ENCODE assay signal across 12 cellular contexts in genomic region chr6:131107166-131107565, GRCh38. TPM values are rescaled to one million over a fixed set of nuclear protein-coding genes. Genes with fewer than 3 reads are reported as not detected.
DNase-seq lines count a peak whose midpoint lies in the region; ATAC-seq lines count a peak whose summit lies in the region.
"Had no signal": no experiment of that assay in that cellular context is flagged by ENCODE, and none has a peak within 500 bp of the region (broad histone marks: within the 10 kb centered on the region; RNA-seq: fewer than 3 reads in every experiment).

No MANE protein-coding gene starts in this region.

- intact Hi-C loops in left ventricle myocardium superior (cut with micrococcal nuclease), result no loop called here

- peak; percentile 33 for DNase-seq in 8988T
- DNase-seq in GM23248, result peak; percentile 60
- DNase-seq in adipocyte (ENCODE audit: low read depth), result peak; percentile 59
- DNase-seq in left ventricle myocardium superior, result no peak
- no peak for DNase-seq in effector CD8-positive, alpha-beta T cell (lab: John Stamatoyannopoulos, UW)
- DNase-seq in stimulated activated CD4-positive, alpha-beta T cell treated with anti-CD3 and anti-CD28 coated beads, Interleukin-12 subunit alpha, Interleukin-12 subunit beta, amount 100 ng/mL, for 4 hours, result no peak
- no peak for DNase-seq in Kasumi-1 (lab: John Stamatoyannopoulos, UW)
- DNase-seq: Karpas-422 had no signal

- no peaks in the 10 kb centered on the region for H3K79me2 ChIP-seq in GM23248 (ENCODE audit: insufficient read depth)

- H4K20me1 ChIP-seq in GM23248 (ENCODE audit: insufficient read depth), result no peaks in the 10 kb centered on the region
- H4K20me1 ChIP-seq: BLaER1 had no signal

- no peak overlapping the region for H2AFZ ChIP-seq in GM23248

- H3F3A ChIP-seq in GM23248 (ENCODE audit: insufficient read depth), result peaks cover 9% of the 10 kb centered on the region; the same call in 1 of the 2 replicates

- no peaks in the 10 kb centered on the region for H3K9me2 ChIP-seq in GM23248 (ENCODE audit: insufficient read depth)

- WGBS in GM23248 (ENCODE audit: low coverage in 1 of 2, low lambda C conversion rate in 2 of 2, missing lambda C conversion rate in 2 of 2), 2 experiments, result 90 to 95% methylated on average over 1 of the region's 1 CpG

- ATAC-seq in left ventricle myocardium superior, result peak; percentile 60
- no peak for ATAC-seq in HG03108 (IDR thresholded peaks at IDR 0.05; ENCODE audit: unreplicated experiment)

- H3K9me3 ChIP-seq in GM23248 (ENCODE audit: low read depth), result no peaks in the 10 kb centered on the region
- no peaks in the 10 kb centered on the region for H3K9me3 ChIP-seq in adipocyte (ENCODE audit: control insufficient read depth, low read length)
- H3K9me3 ChIP-seq: BLaER1, suprapubic skin had no signal

- H3K4me1 ChIP-seq in GM23248 (ENCODE audit: insufficient read depth), result peaks cover 16% of the 10 kb centered on the region
- peaks cover 9% of the 10 kb centered on the region for H3K4me1 ChIP-seq in adipocyte (ENCODE audit: control insufficient read depth, insufficient read depth, low read length)
- H3K4me1 ChIP-seq: suprapubic skin had no signal

- H3K27ac ChIP-seq in GM23248, result no peak overlapping the region
- H3K27ac ChIP-seq: BLaER1, suprapubic skin, VCaP had no signal

- H3K4me3 ChIP-seq in GM23248, result no peak overlapping the region
- H3K4me3 ChIP-seq in adipocyte (ENCODE audit: low read length), result no peak overlapping the region
- H3K4me3 ChIP-seq: BLaER1, suprapubic skin had no signal

- H3K9ac ChIP-seq in GM23248, result no peak overlapping the region
- no peak overlapping the region for H3K9ac ChIP-seq in adipocyte (ENCODE audit: low read length)
- H3K9ac ChIP-seq: BLaER1 had no signal

- H3K36me3 ChIP-seq in GM23248 (ENCODE audit: low read depth), result no peaks in the 10 kb centered on the region
- H3K36me3 ChIP-seq in adipocyte (ENCODE audit: control insufficient read depth, insufficient read depth, low read length, severe bottlenecking), result no peaks in the 10 kb centered on the region
- H3K36me3 ChIP-seq: BLaER1, suprapubic skin had no signal

- H3K27me3 ChIP-seq in GM23248 (replicated peaks; ENCODE audit: insufficient read depth) (no peaks in the 10 kb centered on the region), adipocyte (replicated peaks; ENCODE audit: control insufficient read depth, insufficient read depth, low read length) (no peaks in the 10 kb centered on the region)
- H3K27me3 ChIP-seq: BLaER1, suprapubic skin had no signal

- no peak overlapping the region for H3K4me2 ChIP-seq in GM23248 (ENCODE audit: unreplicated experiment)

- in situ Hi-C loops in GM23248 (cut with MboI), result no loop called here

RNA-seq across cellular contexts. Expression of gene AKAP7, which starts 28.1 kb away (rescaled TPM):
- 8.2 and 11.5 TPM in 2 replicates for total RNA-seq in GM23248 (2014; rRNA removed; shearing (Covaris generic))
- 3.2 and 3.4 TPM in 2 replicates for polyA plus RNA-seq in GM23248 (2016; fragmentation: Nextera tagmentation; extraction: Ambion mirVana)
- total RNA-seq in left ventricle myocardium superior, result 11.0 TPM

RNA-seq across cellular contexts. Expression of gene EPB41L2, which starts 44.1 kb away (rescaled TPM):
- total RNA-seq in GM23248 (2014; rRNA removed; shearing (Covaris generic)), result 23.2 and 31.9 TPM in 2 replicates
- 27.8 and 31.3 TPM in 2 replicates for polyA plus RNA-seq in GM23248 (2016; fragmentation: Nextera tagmentation; extraction: Ambion mirVana)
- 91.8 TPM for total RNA-seq in left ventricle myocardium superior

Comparison
In these comparisons a context has a peak if more than half of its experiments do, and no peak if none do; other contexts are left out.
1. DNase-seq: peak in 8988T (single experiment), GM23248 (single experiment) and adipocyte (single experiment); none in left ventricle myocardium superior (single experiment), effector CD8-positive, alpha-beta T cell (single experiment), stimulated activated CD4-positive, alpha-beta T cell treated with anti-CD3 and anti-CD28 coated beads, Interleukin-12 subunit alpha, Interleukin-12 subunit beta, amount 100 ng/mL, for 4 hours (single experiment) and Kasumi-1 (0 of 2).